In the genomic region with DNA sequence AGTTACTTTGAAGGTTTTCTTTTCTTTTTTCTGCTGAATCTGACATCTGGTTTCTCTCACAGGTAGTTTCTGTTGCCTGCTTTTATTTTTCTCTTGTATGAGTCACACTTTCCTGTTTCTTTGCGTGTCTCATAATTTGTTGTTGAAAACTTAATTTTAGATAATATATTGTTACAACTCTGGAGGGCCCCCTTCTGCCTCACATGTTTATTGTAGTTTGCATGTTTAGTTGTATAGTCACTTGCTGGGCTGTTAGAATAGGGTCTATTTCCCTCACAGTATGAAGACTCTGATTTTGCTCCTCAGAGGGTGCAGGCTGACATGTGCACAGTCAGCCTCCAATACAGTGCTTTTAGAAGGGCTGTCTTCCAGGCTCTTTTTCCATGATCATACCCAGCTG, we compare ENCODE assay signal across 2 cellular contexts.
TF ChIP-seq lines count a peak whose summit lies in the region.

No MANE protein-coding gene starts in this region.

TF ChIP-seq in SK-N-SH, 30 proteins besides CTCF, POLR2A, EP300 and RAD21:
- no peak for TF ChIP-seq REST (IDR thresholded peaks at IDR 0.05; ENCODE audit: low read depth, low read length)
- TF ChIP-seq, protein P1, sequence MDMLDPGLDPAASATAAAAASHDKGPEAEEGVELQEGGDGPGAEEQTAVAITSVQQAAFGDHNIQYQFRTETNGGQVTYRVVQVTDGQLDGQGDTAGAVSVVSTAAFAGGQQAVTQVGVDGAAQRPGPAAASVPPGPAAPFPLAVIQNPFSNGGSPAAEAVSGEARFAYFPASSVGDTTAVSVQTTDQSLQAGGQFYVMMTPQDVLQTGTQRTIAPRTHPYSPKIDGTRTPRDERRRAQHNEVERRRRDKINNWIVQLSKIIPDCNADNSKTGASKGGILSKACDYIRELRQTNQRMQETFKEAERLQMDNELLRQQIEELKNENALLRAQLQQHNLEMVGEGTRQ (IDR thresholded peaks at IDR 0.05; ENCODE audit: borderline replicate concordance, low read depth, low read length) = no peak

TF ChIP-seq in SK-N-SH treated with all-trans-retinoic acid at 6 μM for 48 hours, 23 proteins besides CTCF, POLR2A, EP300 and RAD21 (continued from another document):
- TF ChIP-seq CREB5 (CRISPR knock-in tag; IDR thresholded peaks at IDR 0.05; ENCODE audit: low read depth) = no peak
- TF ChIP-seq ZFP30 (CRISPR knock-in tag; IDR thresholded peaks at IDR 0.05) = no peak
